8 cellular contexts compared by ENCODE assay signal in genomic region chr10:100562008-100562672, GRCh38. TPM values are rescaled to one million over a fixed set of nuclear protein-coding genes. Genes with fewer than 3 reads are reported as not detected.
DNase-seq lines count a peak whose midpoint lies in the region; ATAC-seq, FAIRE-seq and TF ChIP-seq lines count a peak whose summit lies in the region.

No MANE protein-coding gene starts in this region.

- H3K4me3 ChIP-seq in PC-9 = no peak overlapping the region
- H3K4me3 ChIP-seq in gastroesophageal sphincter = peak overlapping the region in 1 of 2 donors; percentile 6
- H3K4me3 ChIP-seq in pancreas = peak overlapping the region in 2 of 4 donors; percentile 1 to 18
- H3K4me3 ChIP-seq in tibial nerve = peak overlapping the region in 1 of 4 donors; percentile 14

- H3K27me3 ChIP-seq in PC-9 (ENCODE audit: insufficient read depth, low read depth) (peaks cover 16% of the 10 kb centered on the region; the same call in 1 of the 2 replicates), gastroesophageal sphincter (peaks cover 72% of the 10 kb centered on the region), pancreas (peaks cover 0 to 9% (median 0%) of the 10 kb centered on the region in 4 donors), tibial nerve (peaks cover 0 to 56% of the 10 kb centered on the region in 2 donors)

- intact Hi-C loops in PC-9 (cut with micrococcal nuclease; ENCODE audit: unreplicated experiment) (loop anchor here (1.0 to 5.0 kb wide), 3 partner anchors 180 to 450 kb away; no protein-coding TSS in a partner anchor), pancreas (cut with DNase I) (loop anchor here in 2 of 3 donors (5.0 to 10.0 kb wide), 4 partner anchors 180 to 320 kb away; partner anchors contain the start of gene PAX2 (in 1 of the 2))

- ATAC-seq in HG02938 (IDR thresholded peaks at IDR 0.05; ENCODE audit: unreplicated experiment) = peak; percentile 67
- peak; percentile 46 for ATAC-seq in gastroesophageal sphincter
- ATAC-seq in pancreas = peak; percentile 95 to 99 (median 98)

- no peaks in the 10 kb centered on the region for H3K9me3 ChIP-seq in PC-9 (ENCODE audit: insufficient read depth, low read depth)
- H3K9me3 ChIP-seq in gastroesophageal sphincter = peaks cover 0 to 9% (median 0%) of the 10 kb centered on the region in 3 donors
- H3K9me3 ChIP-seq in pancreas = no peaks in the 10 kb centered on the region
- no peaks in the 10 kb centered on the region for H3K9me3 ChIP-seq in tibial nerve

- H3K27ac ChIP-seq in PC-9 = no peak overlapping the region
- H3K27ac ChIP-seq in gastroesophageal sphincter = no peak overlapping the region
- H3K27ac ChIP-seq in pancreas = no peak overlapping the region
- H3K27ac ChIP-seq in tibial nerve = no peak overlapping the region

- TF ChIP-seq CTCF in GM10248 (IDR thresholded peaks at IDR 0.05; ENCODE audit: control extremely low read depth, extremely low read depth, low read depth, missing control alignments) (peak; percentile 87), PC-9 (conservative IDR thresholded peaks at IDR 0.05) (peak; percentile 64), gastroesophageal sphincter (IDR thresholded peaks at IDR 0.05) (peak in 3 of 4 experiments; percentile 59 to 78 (median 71)), pancreas (IDR thresholded peaks at IDR 0.05) (peak; percentile 86 to 95 (median 88)), tibial nerve (IDR thresholded peaks at IDR 0.05) (peak; percentile 58 to 77 (median 73))

- no peak for FAIRE-seq in pancreas (lab: Jason Lieb, UNC)

- TF ChIP-seq POLR2A in gastroesophageal sphincter (IDR thresholded peaks at IDR 0.05) (no peak), tibial nerve (IDR thresholded peaks at IDR 0.05) (no peak)

- H3K4me1 ChIP-seq in PC-9 (replicated peaks; ENCODE audit: insufficient read depth) = no peaks in the 10 kb centered on the region
- H3K4me1 ChIP-seq in gastroesophageal sphincter = peaks cover 0 to 15% (median 11%) of the 10 kb centered on the region in 3 donors
- H3K4me1 ChIP-seq in pancreas = peaks cover 0 to 10% (median 0%) of the 10 kb centered on the region in 3 donors
- H3K4me1 ChIP-seq in tibial nerve = peaks cover 0 to 12% (median 10%) of the 10 kb centered on the region in 4 donors

- H3K9me2 ChIP-seq in PC-9 (ENCODE audit: insufficient read depth) = no peaks in the 10 kb centered on the region

- H3K4me2 ChIP-seq in PC-9 = no peak overlapping the region

- POLR2A ChIA-PET in GM10248 (lab: Yijun Ruan, JAX) = interaction anchor here (0.6 kb wide), 2 partner anchors 36 to 37 kb away, joined by 3 to 7 read pairs; no protein-coding TSS in a partner anchor
- POLR2A ChIA-PET in PC-9 (lab: Charles Lee; ENCODE audit: unreplicated experiment) = no interaction called here

- no TSS peak for BruUV-seq in PC-9 (replicated peaks; lab: Mats Ljungman, UMichigan)

- 3 to 20% methylated on average over 1 to 10 of the region's 62 CpGs for WGBS in gastroesophageal sphincter (ENCODE audit: low coverage in 1 of 2), 2 donors
- 6% methylated on average over 61 to 62 of the region's 62 CpGs for WGBS in pancreas, 2 donors
- 7 to 14% methylated on average over 27 to 40 of the region's 62 CpGs for WGBS in tibial nerve, 2 donors

- CTCF ChIA-PET in GM10248 (lab: Yijun Ruan, JAX) = interaction anchor here (0.7 to 4.7 kb wide), 16 partner anchors 9 to 457 kb away, joined by 3 to 28 read pairs (median 4); no protein-coding TSS in a partner anchor
- CTCF ChIA-PET in PC-9 (lab: Charles Lee) = interaction anchor here (0.6 to 1.0 kb wide), 2 partner anchors 310 to 317 kb away, joined by 4 to 5 read pairs; no protein-coding TSS in a partner anchor

- H2AFZ ChIP-seq in PC-9 = no peak overlapping the region

- DNase-seq in GM10248 (ENCODE audit: extremely low spot score) (peak; percentile 84), PC-9 (peak in 1 of 2 experiments; percentile 63), activated gamma-delta T cell treated with Interleukin-2 at 50 U/mL for 16 hours (peak; percentile 64), pancreas (peak; percentile 65 to 91 (median 85)), tibial nerve (ENCODE audit: low spot score in 2 of 2) (peak in 1 of 2 donors; percentile 13), DMS79 treated with DMSO at 0.1 percent for 48 hours (lab: John Stamatoyannopoulos, UW) (no peak)

- no peaks in the 10 kb centered on the region for H3F3A ChIP-seq in PC-9 (ENCODE audit: insufficient read depth, low read depth)

- H3K36me3 ChIP-seq in PC-9 (ENCODE audit: low read depth) (no peaks in the 10 kb centered on the region), gastroesophageal sphincter (peaks cover 0 to 31% of the 10 kb centered on the region in 2 donors), pancreas (no peaks in the 10 kb centered on the region), tibial nerve (peaks cover 0 to 28% (median 0%) of the 10 kb centered on the region in 3 donors)

- H3K79me2 ChIP-seq in PC-9 (ENCODE audit: low read depth) = no peaks in the 10 kb centered on the region

- no peaks in the 10 kb centered on the region for H4K20me1 ChIP-seq in PC-9 (ENCODE audit: insufficient read depth)

- TF ChIP-seq EP300 in gastroesophageal sphincter (IDR thresholded peaks at IDR 0.05) (no peak), tibial nerve (IDR thresholded peaks at IDR 0.05) (peak in 1 of 2 donors; percentile 31)

RNA-seq across cellular contexts. Expression of gene HIF1AN, which starts 26.4 kb away (rescaled TPM):
- total RNA-seq in PC-9 (2021) (37.5 and 42.0 TPM in 2 replicates), gastroesophageal sphincter (10 to 100 TPM in 3 of 4 donors, 1 to 10 TPM in 1; 9.0 to 20.3 (median 15.7) TPM), pancreas (10 to 100 TPM; 13.3 to 21.8 (median 16.3) TPM), tibial nerve (10 to 100 TPM; 11.8 to 24.0 (median 13.6) TPM)
- 1 to 10 TPM; 6.3 to 7.3 TPM for polyA plus RNA-seq in pancreas

RNA-seq across cellular contexts. Expression of gene NDUFB8, which starts 32.5 kb away (rescaled TPM):
- total RNA-seq in PC-9 (2021) = 85.7 and 86.0 TPM in 2 replicates
- total RNA-seq in gastroesophageal sphincter = 100 to 1,000 TPM; 268 to 317 (median 283) TPM
- 10 to 100 TPM; 35.5 to 60.6 (median 48.5) TPM for total RNA-seq in pancreas
- polyA plus RNA-seq in pancreas = 100 to 1,000 TPM; 121 to 156 TPM
- 100 to 1,000 TPM; 106 to 161 (median 132) TPM for total RNA-seq in tibial nerve

RNA-seq across cellular contexts. Expression of gene SEC31B, which starts 42.5 kb away (rescaled TPM):
- total RNA-seq in PC-9 (2021) (7.4 and 9.2 TPM in 2 replicates), gastroesophageal sphincter (10 to 100 TPM in 1 of 4 donors, 1 to 10 TPM in 3; 1.1 to 10.7 (median 6.3) TPM), pancreas (1 to 10 TPM; 1.8 to 4.2 (median 2.2) TPM), tibial nerve (10 to 100 TPM; 12.7 to 24.9 (median 17.5) TPM)
- polyA plus RNA-seq in pancreas = 10 to 100 TPM in 1 of 2 donors, 1 to 10 TPM in 1; 7.1 to 14.4 TPM

Comparison
In these comparisons a context has a peak if more than half of its experiments do, and no peak if none do; other contexts are left out.
1. ATAC-seq: peak in every context shown above with its lines; median percentile 98 in pancreas; 67 in HG02938; 46 in gastroesophageal sphincter.